Comparison of ENCODE assay signal across 13 cellular contexts in the genomic region with DNA sequence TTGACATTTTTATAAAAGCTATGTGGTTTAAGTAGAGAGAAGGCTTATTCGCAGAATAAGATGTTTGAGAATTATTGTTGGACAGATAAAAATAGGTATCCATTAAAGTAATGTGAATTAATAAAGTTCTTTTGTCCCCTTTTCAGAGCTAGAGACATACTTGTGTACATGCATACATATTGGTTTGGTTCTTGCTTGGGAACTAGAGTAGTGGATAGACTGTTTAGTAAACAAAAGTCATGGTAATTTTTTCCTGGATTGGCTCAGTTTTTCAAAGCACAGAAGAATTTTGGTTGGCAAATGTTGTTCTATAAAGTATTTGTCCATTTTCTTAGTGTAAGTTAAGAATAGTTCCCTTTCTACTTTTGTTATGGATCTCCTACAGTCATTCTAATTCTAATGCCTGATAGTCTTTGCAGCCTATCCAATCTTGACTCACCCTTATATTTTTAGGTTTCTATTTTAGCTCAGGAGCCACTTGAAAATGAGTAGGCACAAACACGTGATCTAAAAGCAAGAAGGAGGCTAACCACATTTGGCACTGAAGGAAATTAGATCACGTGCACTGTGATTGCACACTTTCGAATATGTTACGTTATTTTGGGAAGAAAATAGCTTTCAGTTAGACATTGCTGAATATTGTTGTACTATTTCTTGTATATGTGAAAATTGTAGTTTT. TPM values are rescaled to one million over a fixed set of nuclear protein-coding genes. Genes with fewer than 3 reads are reported as not detected.
DNase-seq lines count a peak whose midpoint lies in the region; ATAC-seq and TF ChIP-seq lines count a peak whose summit lies in the region.
"Had no signal": no experiment of that assay in that cellular context is flagged by ENCODE, and none has a peak within 500 bp of the region (broad histone marks: within the 10 kb centered on the region; RNA-seq: fewer than 3 reads in every experiment).

No MANE protein-coding gene starts in this region.

- peak; percentile 13 for DNase-seq in stimulated activated CD4-positive, alpha-beta T cell treated with anti-CD3 and anti-CD28 coated beads, Interleukin-4, amount 100 ng/mL, for 24 hours
- no peak for DNase-seq in stimulated activated CD4-positive, alpha-beta T cell treated with anti-CD3 and anti-CD28 coated beads, Interleukin-4, amount 100 ng/mL, for 4 hours
- DNase-seq in NOMO-1 treated with dmso at 0.1 percent for 144 hours (lab: John Stamatoyannopoulos, UW; ENCODE audit: unreplicated experiment) (peak; percentile 47), heart right ventricle (no peak), upper lobe of right lung (no peak), NCI-H748 treated with DMSO at 0.1 percent for 48 hours (lab: John Stamatoyannopoulos, UW) (no peak), left lung (no peak)
- DNase-seq: NCI-H345 had no signal

- ATAC-seq in heart right ventricle (peak in 6 of 8 donors; percentile 72 to 91 (median 84)), upper lobe of right lung (peak; percentile 53), HG03025 (IDR thresholded peaks at IDR 0.05; ENCODE audit: low FRiP score, unreplicated experiment) (no peak), left lung (no peak)

- H3K4me1 ChIP-seq in heart right ventricle (peaks cover 0 to 32% (median 14%) of the 10 kb centered on the region in 9 donors), upper lobe of right lung (no peaks in the 10 kb centered on the region), left lung (peaks cover 0 to 6% of the 10 kb centered on the region in 2 donors)
- H3K4me1 ChIP-seq: suprapubic skin had no signal

- H3K27me3 ChIP-seq in heart right ventricle (no peaks in the 10 kb centered on the region), upper lobe of right lung (no peaks in the 10 kb centered on the region), left lung (no peaks in the 10 kb centered on the region)
- H3K27me3 ChIP-seq: cardiac muscle cell, suprapubic skin had no signal

- H3K9me3 ChIP-seq in heart right ventricle (peaks cover 0 to 13% (median 6%) of the 10 kb centered on the region in 11 donors), upper lobe of right lung (no peaks in the 10 kb centered on the region), left lung (no peaks in the 10 kb centered on the region)
- H3K9me3 ChIP-seq: suprapubic skin had no signal

- peak overlapping the region in 6 of 10 donors; percentile 33 to 75 (median 53) for H3K27ac ChIP-seq in heart right ventricle
- H3K27ac ChIP-seq in upper lobe of right lung: no peak overlapping the region
- H3K27ac ChIP-seq in left lung: no peak overlapping the region
- H3K27ac ChIP-seq: C4-2B, cardiac muscle cell, RWPE1, suprapubic skin had no signal

- TF ChIP-seq CTCF in heart right ventricle (IDR thresholded peaks at IDR 0.05) (no peak), upper lobe of right lung (IDR thresholded peaks at IDR 0.05) (no peak), left lung (IDR thresholded peaks at IDR 0.05) (no peak)

- peak overlapping the region in 1 of 10 donors; percentile 3 for H3K4me3 ChIP-seq in heart right ventricle
- H3K4me3 ChIP-seq in upper lobe of right lung: no peak overlapping the region
- no peak overlapping the region for H3K4me3 ChIP-seq in left lung
- H3K4me3 ChIP-seq: cardiac muscle cell, suprapubic skin had no signal

- intact Hi-C loops in heart right ventricle (cut with DNase I): loop anchor here in 3 of 10 donors (2.0 to 5.0 kb wide), 3 partner anchors 39 to 47 kb away; a partner anchor contains a TSS
- intact Hi-C loops in upper lobe of right lung (cut with DNase I): no loop called here
- intact Hi-C loops in left lung (cut with DNase I): no loop called here

- 50 to 64% methylated on average over 5 of the region's 5 CpGs for WGBS in heart right ventricle, 2 donors

- no peaks in the 10 kb centered on the region for H3K36me3 ChIP-seq in heart right ventricle
- H3K36me3 ChIP-seq in upper lobe of right lung: no peaks in the 10 kb centered on the region
- no peaks in the 10 kb centered on the region for H3K36me3 ChIP-seq in left lung
- H3K36me3 ChIP-seq: cardiac muscle cell, suprapubic skin had no signal

RNA-seq across cellular contexts. Expression of a gene that starts 47.0 kb away (rescaled TPM):
- total RNA-seq in heart right ventricle: 100 to 1,000 TPM in 6 of 10 donors, 10 to 100 TPM in 4; 57.0 to 167 (median 114) TPM
- 100 to 1,000 TPM in 1 of 2 donors, 10 to 100 TPM in 1; 13.0 to 104 TPM for polyA plus RNA-seq in heart right ventricle
- total RNA-seq in upper lobe of right lung: 80.6 TPM
- total RNA-seq in left lung: 10 to 100 TPM; 53.0 to 67.3 TPM

Comparison
In these comparisons a context has a peak if more than half of its experiments do, and no peak if none do; other contexts are left out.
1. DNase-seq: peak in stimulated activated CD4-positive, alpha-beta T cell treated with anti-CD3 and anti-CD28 coated beads, Interleukin-4, amount 100 ng/mL, for 24 hours (single experiment) and NOMO-1 treated with dmso at 0.1 percent for 144 hours (single experiment); none in stimulated activated CD4-positive, alpha-beta T cell treated with anti-CD3 and anti-CD28 coated beads, Interleukin-4, amount 100 ng/mL, for 4 hours (0 of 2), heart right ventricle (0 of 2), upper lobe of right lung (single experiment), NCI-H748 treated with DMSO at 0.1 percent for 48 hours (single experiment) and left lung (0 of 2).
2. ATAC-seq: peak in heart right ventricle (6 of 8) and upper lobe of right lung (single experiment); none in HG03025 (single experiment) and left lung (single experiment).
3. H3K27ac ChIP-seq: peak in heart right ventricle (6 of 10); none in upper lobe of right lung (single experiment) and left lung (0 of 2).